8 cellular contexts compared by ENCODE assay signal in the genomic region with DNA sequence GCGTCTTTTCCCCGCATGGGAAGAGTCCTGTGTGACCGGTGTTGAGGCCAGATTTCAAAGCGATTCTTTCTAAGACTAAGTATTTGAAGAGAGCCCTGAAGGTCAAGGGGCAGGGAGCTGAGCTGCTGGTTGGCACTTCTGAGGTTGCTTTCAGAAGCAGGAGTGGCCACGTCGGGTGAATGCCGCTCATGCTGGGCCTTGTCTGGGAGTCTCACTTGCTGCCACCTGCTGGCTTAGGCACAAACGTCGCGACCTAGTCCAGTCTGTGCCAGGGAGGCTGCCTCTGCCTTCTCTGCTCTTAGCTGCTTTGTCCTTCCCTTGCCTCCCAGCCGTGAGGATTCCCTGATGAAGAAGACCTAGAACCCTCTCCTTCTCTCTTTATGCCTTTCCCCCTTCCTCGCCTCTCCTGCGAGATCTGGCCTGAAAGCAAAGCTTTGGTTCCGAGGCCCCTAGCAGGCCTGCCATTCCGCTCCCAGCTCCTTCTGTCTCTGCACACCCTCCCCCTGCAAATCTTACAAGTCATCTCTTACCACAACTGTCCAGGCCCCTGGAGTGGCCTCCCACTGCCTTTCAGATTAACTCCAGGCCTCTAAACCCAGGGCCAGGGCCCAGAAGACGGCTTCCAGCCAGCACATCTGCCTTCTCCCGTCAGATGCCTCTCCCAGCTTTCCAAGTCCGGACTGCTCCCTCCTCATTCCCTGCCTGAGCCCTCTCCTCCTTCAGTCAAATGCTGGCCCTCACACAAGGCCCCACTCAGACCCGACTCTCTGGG. TPM values are rescaled to one million over a fixed set of nuclear protein-coding genes. Genes with fewer than 3 reads are reported as not detected.
DNase-seq lines count a peak whose midpoint lies in the region; ATAC-seq, FAIRE-seq and TF ChIP-seq lines count a peak whose summit lies in the region.

No MANE protein-coding gene starts in this region.

- peak in 1 of 2 experiments; percentile 47; a peak in 1 of 4 replicates for TF ChIP-seq RAD21 in K562 (CRISPR knock-in tag; conservative IDR thresholded peaks at IDR 0.05 in 1 of 2, IDR thresholded peaks at IDR 0.05 in 1 of 2)

- peaks cover 0 to 6% of the 10 kb centered on the region in 2 experiments; a peak in 1 of 5 replicates for H3K4me1 ChIP-seq in K562 (replicated peaks in 1 of 2; ENCODE audit: control insufficient read depth in 2 of 2, insufficient read depth in 2 of 2, low read length in 2 of 2)

- TF ChIP-seq CTCF in AG04450 (IDR thresholded peaks at IDR 0.05; ENCODE audit: low read depth, low read length), result peak; percentile 61
- peak; percentile 65 for TF ChIP-seq CTCF in GM12875 (IDR thresholded peaks at IDR 0.05; ENCODE audit: borderline replicate concordance, insufficient read depth, low read depth, low read length)
- peak; percentile 39 to 47 (median 46); a peak in 4 of 6 replicates for TF ChIP-seq CTCF in K562 (IDR thresholded peaks at IDR 0.05 in 2 of 3, conservative IDR thresholded peaks at IDR 0.05 in 1 of 3; ENCODE audit: insufficient read depth in 2 of 3, low read depth in 1 of 3, low read length in 3 of 3)
- peak; percentile 76 for TF ChIP-seq CTCF in kidney epithelial cell (IDR thresholded peaks at IDR 0.05; ENCODE audit: insufficient read depth, low read length, poor library complexity, severe bottlenecking)

- H3K36me3 ChIP-seq in K562 (ENCODE audit: control insufficient read depth, insufficient read depth, low read length) (no peaks in the 10 kb centered on the region), kidney epithelial cell (ENCODE audit: control insufficient read depth, insufficient read depth, low read length) (no peaks in the 10 kb centered on the region)

- TF ChIP-seq EP300 in K562 (IDR thresholded peaks at IDR 0.05; ENCODE audit: low read length), result no peak

- no TSS peak for BruUV-seq in K562 (replicated peaks; lab: Mats Ljungman, UMichigan)

- DNase-seq in AG04450 (ENCODE audit: low read depth, low spot score) (no peak), RKO (ENCODE audit: low spot score) (peak; percentile 56), K562 (ENCODE audit: extremely low read depth in 1 of 4, low spot score in 3 of 4) (peak in 1 of 4 experiments; percentile 31), kidney epithelial cell (ENCODE audit: low read depth) (no peak), SKM-1 (lab: John Stamatoyannopoulos, UW; ENCODE audit: unreplicated experiment) (no peak)
- peak; percentile 21 to 36 for DNase-seq in stimulated activated CD4-positive, alpha-beta T cell treated with anti-CD3 and anti-CD28 coated beads, Interleukin-4, amount 100 ng/mL, for 4 hours

- POLR2A ChIA-PET in AG04450 (lab: Yijun Ruan, JAX) (interaction anchor here (0.7 to 1.3 kb wide), 3 partner anchors 9 to 599 kb away, joined by 3 read pairs; a partner anchor contains a TSS), K562 (lab: Yijun Ruan, JAX) (interaction anchor here (0.9 kb wide), 1 partner anchor 20 kb away, joined by 3 read pairs; no protein-coding TSS in a partner anchor)

- H3K27ac ChIP-seq in AG04450 (ENCODE audit: low read depth, low read length), result no peak overlapping the region
- no peak overlapping the region for H3K27ac ChIP-seq in K562 (ENCODE audit: extremely low read depth, low read depth, low read length)

- H4K20me1 ChIP-seq in K562 (replicated peaks; ENCODE audit: control insufficient read depth, insufficient read depth, low read length), result no peaks in the 10 kb centered on the region

- in situ Hi-C loops in K562 (cut with MboI), result no loop called here

- 88% methylated on average over 10 of the region's 19 CpGs for WGBS in K562 (ENCODE audit: insufficient coverage, low coverage, missing lambda C conversion rate)

- H3K4me2 ChIP-seq in K562 (ENCODE audit: insufficient read depth, low read length), result no peak overlapping the region

- no peaks in the 10 kb centered on the region for H3K79me2 ChIP-seq in K562 (ENCODE audit: control insufficient read depth, insufficient read depth, low read length)

- H2AFZ ChIP-seq in K562 (ENCODE audit: low read depth, low read length), result no peak overlapping the region

- H3K27me3 ChIP-seq in AG04450 (ENCODE audit: control insufficient read depth, insufficient read depth, low read length) (no peaks in the 10 kb centered on the region), K562 (ENCODE audit: control insufficient read depth in 2 of 2, insufficient read depth in 2 of 2, low read length in 2 of 2) (no peaks in the 10 kb centered on the region), kidney epithelial cell (ENCODE audit: control insufficient read depth, insufficient read depth, low read length) (no peaks in the 10 kb centered on the region)

- no peaks in the 10 kb centered on the region for H3K9me1 ChIP-seq in K562 (ENCODE audit: control insufficient read depth, insufficient read depth, low read length)

- H3K9ac ChIP-seq in K562 (ENCODE audit: insufficient read depth in 1 of 2, low read depth in 2 of 2, low read length in 2 of 2), result no peak overlapping the region; a peak in 1 of 4 replicates

- FAIRE-seq in K562 (lab: Jason Lieb, UNC), result peak; percentile 70

- intact Hi-C loops in K562 (cut with micrococcal nuclease), result no loop called here

- CTCF ChIA-PET in AG04450 (lab: Charles Lee) (interaction anchor here (0.6 to 4.8 kb wide), 12 partner anchors 10 to 861 kb away, joined by 3 to 28 read pairs (median 4); a partner anchor contains a TSS), K562 (lab: Yijun Ruan, JAX; ENCODE audit: low intra/inter-chr PET ratio) (interaction anchor here (0.6 kb wide), 1 partner anchor 46 kb away, joined by 3 read pairs; no protein-coding TSS in a partner anchor)

- H3K9me3 ChIP-seq in AG04450 (ENCODE audit: control insufficient read depth, insufficient read depth, low read length) (no peaks in the 10 kb centered on the region), K562 (replicated peaks; ENCODE audit: control insufficient read depth, insufficient read depth, low read depth, low read length) (no peaks in the 10 kb centered on the region)

- TF ChIP-seq POLR2A in K562 (conservative IDR thresholded peaks at IDR 0.05), result no peak

- H3K4me3 ChIP-seq in AG04450 (ENCODE audit: low read depth, low read length) (no peak overlapping the region), GM12875 (ENCODE audit: low read depth, low read length) (no peak overlapping the region), K562 (no peak overlapping the region), kidney epithelial cell (ENCODE audit: low read depth, low read length) (no peak overlapping the region)

- ATAC-seq in K562 (peak; percentile 82), GM21737 (IDR thresholded peaks at IDR 0.05; ENCODE audit: unreplicated experiment) (no peak)

RNA-seq across cellular contexts. Expression of a gene that starts 11.4 kb away (rescaled TPM):
- polyA plus RNA-seq in AG04450 (2011; rRNA removed) (4.2 and 5.7 TPM in 2 replicates), K562 (2011; rRNA removed) (4.2 and 4.6 TPM in 2 replicates), K562 (2014; fragmentation: Illumina TruSeq; extraction: Trizol) (6.7 and 7.8 TPM in 2 replicates), K562 (2014; fragmentation: Nextera tagmentation; extraction: Ambion mirVana) (1 to 10 TPM in 1 of 2 experiments, under 1 TPM in 1; 0.66 to 1.0 TPM), K562 (2014; rRNA removed) (6.0 and 8.4 TPM in 2 replicates)
- 6.4 and 6.7 TPM in 2 replicates for polyA minus RNA-seq in AG04450 (2011; rRNA and poly(A)+ RNA removed)
- 9.1 and 19.9 TPM in 2 replicates for total RNA-seq in K562 (2011; cell fraction: chromatin; rRNA removed; ENCODE audit: low replicate concordance)
- 15.8 and 19.3 TPM in 2 replicates for total RNA-seq in K562 (2011; cell fraction: nucleolus; rRNA removed)
- total RNA-seq in K562 (2011; cell fraction: nucleoplasm; rRNA removed), result 11.6 and 13.5 TPM in 2 replicates
- total RNA-seq in K562 (2014; rRNA removed) (4.8 and 5.6 TPM in 2 replicates), K562 (2014; rRNA removed; fragmentation: Illumina TruSeq; extraction: Trizol) (3.5 TPM in 2 replicates), K562 (2015; rRNA removed; fragmentation: Illumina TruSeq; extraction: Trizol) (4.9 and 5.8 TPM in 2 replicates), K562 (2021) (6.2 and 7.3 TPM in 2 replicates), kidney epithelial cell (49.4 and 55.4 TPM in 2 replicates)
- 5.2 and 8.5 TPM in 2 replicates for polyA plus RNA-seq in K562 (2011; cell fraction: cytosol; rRNA removed)
- polyA plus RNA-seq in K562 (2011; cell fraction: nucleus; rRNA removed), result 13.9 and 17.9 TPM in 2 replicates
- polyA plus RNA-seq in K562 (2012), result 6.4 and 12.1 TPM in 2 replicates
- 3.3 and 5.8 TPM in 2 replicates for polyA minus RNA-seq in K562 (2011; rRNA and poly(A)+ RNA removed)
- 2.8 and 3.9 TPM in 2 replicates for polyA minus RNA-seq in K562 (2011; cell fraction: cytosol; rRNA and poly(A)+ RNA removed)
- polyA minus RNA-seq in K562 (2011; cell fraction: nucleus; rRNA and poly(A)+ RNA removed), result 3.4 and 4.1 TPM in 2 replicates

RNA-seq across cellular contexts. Expression of a gene that starts 11.9 kb away (rescaled TPM):
- polyA plus RNA-seq in AG04450 (2011; rRNA removed), result 8.7 and 10.9 TPM in 2 replicates
- 14.9 and 20.0 TPM in 2 replicates for polyA minus RNA-seq in AG04450 (2011; rRNA and poly(A)+ RNA removed)
- total RNA-seq in K562 (2011; cell fraction: chromatin; rRNA removed; ENCODE audit: low replicate concordance), result 13.0 and 29.8 TPM in 2 replicates
- 18.3 and 19.6 TPM in 2 replicates for total RNA-seq in K562 (2011; cell fraction: nucleolus; rRNA removed)
- total RNA-seq in K562 (2011; cell fraction: nucleoplasm; rRNA removed), result 12.8 and 15.2 TPM in 2 replicates
- total RNA-seq in K562 (2014; rRNA removed), result 16.3 and 20.2 TPM in 2 replicates
- total RNA-seq in K562 (2014; rRNA removed; fragmentation: Illumina TruSeq; extraction: Trizol), result 7.2 and 10.0 TPM in 2 replicates
- 11.8 and 12.3 TPM in 2 replicates for total RNA-seq in K562 (2015; rRNA removed; fragmentation: Illumina TruSeq; extraction: Trizol)
- 14.2 and 14.9 TPM in 2 replicates for total RNA-seq in K562 (2021)
- polyA plus RNA-seq in K562 (2011; rRNA removed), result 12.6 and 13.1 TPM in 2 replicates
- 17.7 and 23.1 TPM in 2 replicates for polyA plus RNA-seq in K562 (2011; cell fraction: cytosol; rRNA removed)
- 5.7 and 9.0 TPM in 2 replicates for polyA plus RNA-seq in K562 (2011; cell fraction: nucleus; rRNA removed)
- 9.8 and 10.4 TPM in 2 replicates for polyA plus RNA-seq in K562 (2012)
- 12.2 and 12.8 TPM in 2 replicates for polyA plus RNA-seq in K562 (2014; fragmentation: Illumina TruSeq; extraction: Trizol)
- polyA plus RNA-seq in K562 (2014; fragmentation: Nextera tagmentation; extraction: Ambion mirVana), result 1 to 10 TPM; 2.5 to 2.6 TPM
- 10.5 and 11.2 TPM in 2 replicates for polyA plus RNA-seq in K562 (2014; rRNA removed)
- 13.5 and 19.8 TPM in 2 replicates for polyA minus RNA-seq in K562 (2011; rRNA and poly(A)+ RNA removed)
- 15.0 and 15.7 TPM in 2 replicates for polyA minus RNA-seq in K562 (2011; cell fraction: cytosol; rRNA and poly(A)+ RNA removed)
- polyA minus RNA-seq in K562 (2011; cell fraction: nucleus; rRNA and poly(A)+ RNA removed), result 4.7 and 6.9 TPM in 2 replicates
- 16.0 and 17.5 TPM in 2 replicates for total RNA-seq in kidney epithelial cell

RNA-seq across cellular contexts. Expression of a gene that starts 20.4 kb away (rescaled TPM):
- polyA plus RNA-seq in AG04450 (2011; rRNA removed) (163 and 178 TPM in 2 replicates), K562 (2011; rRNA removed) (6.2 and 10.7 TPM in 2 replicates), K562 (2014; fragmentation: Illumina TruSeq; extraction: Trizol) (5.8 and 13.9 TPM in 2 replicates), K562 (2014; fragmentation: Nextera tagmentation; extraction: Ambion mirVana) (1 to 10 TPM in 1 of 2 experiments, under 1 TPM in 1; 0.99 to 2.5 TPM), K562 (2014; rRNA removed) (6.4 and 8.5 TPM in 2 replicates)
- polyA minus RNA-seq in AG04450 (2011; rRNA and poly(A)+ RNA removed), result 134 and 149 TPM in 2 replicates
- total RNA-seq in K562 (2011; cell fraction: chromatin; rRNA removed; ENCODE audit: low replicate concordance), result 6.8 and 15.3 TPM in 2 replicates
- 6.2 and 10.7 TPM in 2 replicates for total RNA-seq in K562 (2011; cell fraction: nucleolus; rRNA removed)
- 6.9 and 7.4 TPM in 2 replicates for total RNA-seq in K562 (2011; cell fraction: nucleoplasm; rRNA removed)
- total RNA-seq in K562 (2014; rRNA removed) (10.9 and 17.5 TPM in 2 replicates), K562 (2014; rRNA removed; fragmentation: Illumina TruSeq; extraction: Trizol) (4.1 and 4.4 TPM in 2 replicates), K562 (2015; rRNA removed; fragmentation: Illumina TruSeq; extraction: Trizol) (7.9 and 8.2 TPM in 2 replicates), K562 (2021) (14.5 and 15.4 TPM in 2 replicates), kidney epithelial cell (398 and 497 TPM in 2 replicates)
- 17.1 and 21.8 TPM in 2 replicates for polyA plus RNA-seq in K562 (2011; cell fraction: cytosol; rRNA removed)
- 9.7 and 10.7 TPM in 2 replicates for polyA plus RNA-seq in K562 (2011; cell fraction: nucleus; rRNA removed)
- 13.4 and 18.9 TPM in 2 replicates for polyA plus RNA-seq in K562 (2012)
- 4.4 and 4.6 TPM in 2 replicates for polyA minus RNA-seq in K562 (2011; rRNA and poly(A)+ RNA removed)
- 12.2 and 13.9 TPM in 2 replicates for polyA minus RNA-seq in K562 (2011; cell fraction: cytosol; rRNA and poly(A)+ RNA removed)
- 3.5 and 5.0 TPM in 2 replicates for polyA minus RNA-seq in K562 (2011; cell fraction: nucleus; rRNA and poly(A)+ RNA removed)

RNA-seq across cellular contexts. Expression of a gene that starts 20.7 kb away (rescaled TPM):
- polyA plus RNA-seq in AG04450 (2011; rRNA removed), result 23.4 and 28.9 TPM in 2 replicates
- polyA minus RNA-seq in AG04450 (2011; rRNA and poly(A)+ RNA removed), result 5.9 and 6.5 TPM in 2 replicates
- 4.0 and 10.0 TPM in 2 replicates for total RNA-seq in K562 (2011; cell fraction: chromatin; rRNA removed; ENCODE audit: low replicate concordance)
- total RNA-seq in K562 (2011; cell fraction: nucleolus; rRNA removed), result 19.6 and 26.2 TPM in 2 replicates
- 12.8 and 13.0 TPM in 2 replicates for total RNA-seq in K562 (2011; cell fraction: nucleoplasm; rRNA removed)
- 27.7 and 40.0 TPM in 2 replicates for total RNA-seq in K562 (2014; rRNA removed)
- total RNA-seq in K562 (2014; rRNA removed; fragmentation: Illumina TruSeq; extraction: Trizol), result 17.6 and 18.8 TPM in 2 replicates
- total RNA-seq in K562 (2015; rRNA removed; fragmentation: Illumina TruSeq; extraction: Trizol), result 31.7 and 34.3 TPM in 2 replicates
- total RNA-seq in K562 (2021), result 57.3 and 57.8 TPM in 2 replicates
- 22.8 and 24.3 TPM in 2 replicates for polyA plus RNA-seq in K562 (2011; rRNA removed)
- polyA plus RNA-seq in K562 (2011; cell fraction: cytosol; rRNA removed), result 57.6 and 175 TPM in 2 replicates
- 17.9 and 22.6 TPM in 2 replicates for polyA plus RNA-seq in K562 (2011; cell fraction: nucleus; rRNA removed)
- polyA plus RNA-seq in K562 (2012), result 36.5 and 40.8 TPM in 2 replicates
- 24.9 and 28.6 TPM in 2 replicates for polyA plus RNA-seq in K562 (2014; fragmentation: Illumina TruSeq; extraction: Trizol)
- 1 to 10 TPM; 2.9 to 6.8 TPM for polyA plus RNA-seq in K562 (2014; fragmentation: Nextera tagmentation; extraction: Ambion mirVana)
- polyA plus RNA-seq in K562 (2014; rRNA removed), result 136 and 159 TPM in 2 replicates
- 3.3 TPM in 2 replicates for polyA minus RNA-seq in K562 (2011; rRNA and poly(A)+ RNA removed)
- 19.3 and 19.9 TPM in 2 replicates for polyA minus RNA-seq in K562 (2011; cell fraction: cytosol; rRNA and poly(A)+ RNA removed)
- 6.3 and 8.0 TPM in 2 replicates for polyA minus RNA-seq in K562 (2011; cell fraction: nucleus; rRNA and poly(A)+ RNA removed)
- total RNA-seq in kidney epithelial cell, result 24.9 and 30.0 TPM in 2 replicates

RNA-seq across cellular contexts. Expression of a gene that starts 38.7 kb away (rescaled TPM):
- 1.1 and 1.2 TPM in 2 replicates for polyA plus RNA-seq in AG04450 (2011; rRNA removed)
- 1.1 and 1.5 TPM in 2 replicates for polyA minus RNA-seq in AG04450 (2011; rRNA and poly(A)+ RNA removed)
- 0.83 and 2.1 TPM in 2 replicates for total RNA-seq in K562 (2011; cell fraction: chromatin; rRNA removed; ENCODE audit: low replicate concordance)
- 0.83 and 1.1 TPM in 2 replicates for total RNA-seq in K562 (2011; cell fraction: nucleolus; rRNA removed)
- 0.44 and 1.9 TPM in 2 replicates for total RNA-seq in K562 (2011; cell fraction: nucleoplasm; rRNA removed)
- total RNA-seq in K562 (2014; rRNA removed), result 0.08 TPM in 1 of 2 replicates, not detected in the other
- total RNA-seq in K562 (2014; rRNA removed; fragmentation: Illumina TruSeq; extraction: Trizol), result 0.11 TPM in 1 of 2 replicates, not detected in the other
- total RNA-seq in K562 (2015; rRNA removed; fragmentation: Illumina TruSeq; extraction: Trizol), result 0.15 TPM in 1 of 2 replicates, not detected in the other
- total RNA-seq in K562 (2021), result 0.11 and 0.20 TPM in 2 replicates
- 0.12 and 0.18 TPM in 2 replicates for polyA plus RNA-seq in K562 (2011; rRNA removed)
- 0.09 and 0.27 TPM in 2 replicates for polyA plus RNA-seq in K562 (2011; cell fraction: cytosol; rRNA removed)
- polyA plus RNA-seq in K562 (2011; cell fraction: nucleus; rRNA removed), result 0.38 and 0.42 TPM in 2 replicates
- 0.13 and 0.58 TPM in 2 replicates for polyA plus RNA-seq in K562 (2012)
- polyA plus RNA-seq in K562 (2014; fragmentation: Illumina TruSeq; extraction: Trizol), result 0.09 and 0.12 TPM in 2 replicates
- under 1 TPM in 1 of 2 experiments, not detected in 1; 0.01 TPM for polyA plus RNA-seq in K562 (2014; fragmentation: Nextera tagmentation; extraction: Ambion mirVana)
- polyA plus RNA-seq in K562 (2014; rRNA removed), result 0.09 and 0.12 TPM in 2 replicates
- polyA minus RNA-seq in K562 (2011; rRNA and poly(A)+ RNA removed), result 0.48 TPM in 1 of 2 replicates, not detected in the other
- polyA minus RNA-seq in K562 (2011; cell fraction: cytosol; rRNA and poly(A)+ RNA removed), result 0.91 TPM in 1 of 2 replicates, not detected in the other
- 0.27 and 0.44 TPM in 2 replicates for polyA minus RNA-seq in K562 (2011; cell fraction: nucleus; rRNA and poly(A)+ RNA removed)
- total RNA-seq in kidney epithelial cell, result 2.0 and 2.2 TPM in 2 replicates

Comparison
In these comparisons a context has a peak if more than half of its experiments do, and no peak if none do; other contexts are left out.
1. DNase-seq: peak in RKO (single experiment) and stimulated activated CD4-positive, alpha-beta T cell treated with anti-CD3 and anti-CD28 coated beads, Interleukin-4, amount 100 ng/mL, for 4 hours (2 of 2); none in AG04450 (single experiment), kidney epithelial cell (single experiment) and SKM-1 (single experiment).
2. RNA of a gene that starts 20.4 kb away (total RNA-seq): 398 to 497 TPM in kidney epithelial cell; 4.1 to 17.5 TPM in K562; every median in the first group is over 10 times any median in the second.
3. Peak in every context shown above with its lines, with median percentiles within 50 percentile points of each other: CTCF ChIP-seq.